In genomic region chr7:157554393-157555238, GRCh38 we compare ENCODE assay signal across 15 cellular contexts.
DNase-seq lines count a peak whose midpoint lies in the region; ATAC-seq, FAIRE-seq and TF ChIP-seq lines count a peak whose summit lies in the region.
"Had no signal": no experiment of that assay in that cellular context is flagged by ENCODE, and none has a peak within 500 bp of the region (broad histone marks: within the 10 kb centered on the region; RNA-seq: fewer than 3 reads in every experiment).

No MANE protein-coding gene starts in this region.

- TF ChIP-seq CTCF in RWPE2 (IDR thresholded peaks at IDR 0.05; ENCODE audit: poor library complexity, severe bottlenecking), result no peak
- no peak for TF ChIP-seq CTCF in HepG2 (CRISPR knock-in tag; IDR thresholded peaks at IDR 0.05)
- no peak for TF ChIP-seq CTCF in spleen (IDR thresholded peaks at IDR 0.05 in 8 of 11, conservative IDR thresholded peaks at IDR 0.05 in 3 of 11)

- H3K4me1 ChIP-seq in RWPE2 (ENCODE audit: insufficient read depth, poor library complexity, severe bottlenecking) (no peaks in the 10 kb centered on the region), HepG2 (ENCODE audit: insufficient read depth, low read length) (peaks cover 51% of the 10 kb centered on the region), spleen (peaks cover 0 to 23% (median 7%) of the 10 kb centered on the region in 6 donors), trophoblast cell (ENCODE audit: control insufficient read depth in 1 of 2, insufficient read depth in 2 of 2, low read length in 2 of 2) (no peaks in the 10 kb centered on the region)

- peaks cover 2% of the 10 kb centered on the region for H3K9me3 Mint-ChIP-seq in activated naive CD4-positive, alpha-beta T cell treated with anti-CD3 and anti-CD28 coated beads, Interleukin-2, amount 10 ng/mL, durations not matched to agents 7 days and 5 days

- no peak overlapping the region for H3K18ac ChIP-seq in trophoblast cell (ENCODE audit: low read length)

- peak; percentile 12 for DNase-seq in activated naive CD4-positive, alpha-beta T cell treated with anti-CD3 and anti-CD28 coated beads, Interleukin-2, amount 10 ng/mL, durations not matched to agents 7 days and 5 days
- DNase-seq in activated naive CD4-positive, alpha-beta T cell (lab: John Stamatoyannopoulos, UW), result no peak
- DNase-seq in RWPE2 (ENCODE audit: low spot score) (peak; percentile 23), HepG2 (ENCODE audit: low spot score) (no peak), spleen (peak; percentile 49), trophoblast cell (no peak), NCI-H446 treated with DMSO at 0.1 percent for 48 hours (lab: John Stamatoyannopoulos, UW) (no peak)
- DNase-seq: NCI-H1105, NCI-H1694 treated with DMSO at 0.1 percent for 48 hours had no signal

- no peak overlapping the region for H4K91ac ChIP-seq in trophoblast cell (ENCODE audit: low read depth, low read length)

- no peaks in the 10 kb centered on the region for H3K79me1 ChIP-seq in trophoblast cell (ENCODE audit: low read length)

- H3K36me3 Mint-ChIP-seq in activated naive CD4-positive, alpha-beta T cell treated with anti-CD3 and anti-CD28 coated beads, Interleukin-2, amount 10 ng/mL, durations not matched to agents 7 days and 5 days, result no peaks in the 10 kb centered on the region

- H2BK12ac ChIP-seq in trophoblast cell (ENCODE audit: low read length), result no peak overlapping the region

- no peak overlapping the region for H3K27ac ChIP-seq in RWPE2 (ENCODE audit: poor library complexity, severe bottlenecking)
- peak overlapping the region; percentile 56 for H3K27ac ChIP-seq in HepG2 (ENCODE audit: extremely low read length, insufficient read depth, low read length)
- H3K27ac ChIP-seq in spleen, result peak overlapping the region in 2 of 8 donors; percentile 16 to 31
- H3K27ac ChIP-seq in trophoblast cell (ENCODE audit: low read depth, low read length), result no peak overlapping the region
- H3K27ac ChIP-seq: HL-60, KMS-11 had no signal

- no peak overlapping the region for H4K8ac ChIP-seq in trophoblast cell (ENCODE audit: low read depth, low read length)

- no peaks in the 10 kb centered on the region for H3K79me2 ChIP-seq in HepG2 (ENCODE audit: insufficient read depth, low read length)
- H3K79me2 ChIP-seq in trophoblast cell (ENCODE audit: control insufficient read depth, insufficient read depth, low read length, poor library complexity), result no peaks in the 10 kb centered on the region

- H2BK120ac ChIP-seq in trophoblast cell (ENCODE audit: insufficient read depth, low read length, poor library complexity), result no peak overlapping the region

- H2BK5ac ChIP-seq in trophoblast cell (ENCODE audit: low read depth, low read length, poor library complexity), result no peak overlapping the region

- no peak for TF ChIP-seq RAD21 in HepG2 (CRISPR knock-in tag; IDR thresholded peaks at IDR 0.05)

- H3K27ac Mint-ChIP-seq in activated naive CD4-positive, alpha-beta T cell treated with anti-CD3 and anti-CD28 coated beads, Interleukin-2, amount 10 ng/mL, durations not matched to agents 7 days and 5 days, result no peak overlapping the region

- FAIRE-seq in HepG2 (lab: Jason Lieb, UNC), result no peak
- FAIRE-seq: A204.1, GM12878 had no signal

- CTCF ChIA-PET in activated naive CD4-positive, alpha-beta T cell treated with anti-CD3 and anti-CD28 coated beads, Interleukin-2, amount 10 ng/mL, durations not matched to agents 7 days and 5 days (lab: Charles Lee), result no interaction called here
- CTCF ChIA-PET in HepG2 (lab: Yijun Ruan, JAX; ENCODE audit: low intra/inter-chr PET ratio, low total read pairs), result no interaction called here

- no peak overlapping the region for H3K23ac ChIP-seq in trophoblast cell (ENCODE audit: low read length)

- H3K9me3 ChIP-seq in RWPE2 (ENCODE audit: severe bottlenecking), result peaks cover 4% of the 10 kb centered on the region
- no peaks in the 10 kb centered on the region for H3K9me3 ChIP-seq in HepG2 (ENCODE audit: low read length)
- no peaks in the 10 kb centered on the region for H3K9me3 ChIP-seq in spleen
- H3K9me3 ChIP-seq in trophoblast cell (ENCODE audit: insufficient read depth, low read depth, low read length), result peaks cover 15% of the 10 kb centered on the region

- no peak overlapping the region for H3K4me3 Mint-ChIP-seq in activated naive CD4-positive, alpha-beta T cell treated with anti-CD3 and anti-CD28 coated beads, Interleukin-2, amount 10 ng/mL, durations not matched to agents 7 days and 5 days

- H2AFZ ChIP-seq in HepG2 (ENCODE audit: low read length) (no peak overlapping the region), trophoblast cell (ENCODE audit: insufficient read depth, low read length, poor library complexity) (no peak overlapping the region)

- no peak for ATAC-seq in RWPE2 (ENCODE audit: low read depth)
- no peak for ATAC-seq in HepG2
- ATAC-seq in HG02678 (IDR thresholded peaks at IDR 0.05; ENCODE audit: unreplicated experiment), result no peak
- ATAC-seq: GM12878, HCT116 had no signal

- H3K4me2 ChIP-seq in HepG2 (ENCODE audit: low read depth, low read length) (peak overlapping the region; percentile 30; the same call in 1 of the 2 replicates), trophoblast cell (ENCODE audit: low read length) (no peak overlapping the region)
- H3K4me2 ChIP-seq: KMS-11 had no signal

- no peaks in the 10 kb centered on the region for H3K4me1 Mint-ChIP-seq in activated naive CD4-positive, alpha-beta T cell treated with anti-CD3 and anti-CD28 coated beads, Interleukin-2, amount 10 ng/mL, durations not matched to agents 7 days and 5 days

- no peak overlapping the region for H3K14ac ChIP-seq in trophoblast cell (ENCODE audit: low read length)

- WGBS in HepG2 (ENCODE audit: low lambda C conversion rate), result 85% methylated on average over 18 of the region's 28 CpGs
- 88 to 95% (median 93%) methylated on average over 26 to 28 of the region's 28 CpGs for WGBS in spleen, 5 donors
- no CpG with 5 or more reads among the region's 28 CpGs for WGBS in trophoblast cell (ENCODE audit: extremely low coverage, insufficient coverage, insufficient read length)

- H4K20me1 ChIP-seq in HepG2 (ENCODE audit: insufficient read depth, low read length), result no peaks in the 10 kb centered on the region

- TF ChIP-seq POLR2A in HepG2 (IDR thresholded peaks at IDR 0.05; ENCODE audit: insufficient read depth in 1 of 2, low read depth in 2 of 2, low read length in 2 of 2) (no peak), spleen (IDR thresholded peaks at IDR 0.05) (no peak)

- intact Hi-C loops in HepG2 (cut with micrococcal nuclease; ENCODE audit: unreplicated experiment) (no loop called here), spleen (cut with DNase I; ENCODE audit: low total_unique reads) (no loop called here)

- H3K9ac ChIP-seq in HepG2 (ENCODE audit: insufficient read depth, low read depth, low read length) (no peak overlapping the region), trophoblast cell (ENCODE audit: low read length) (no peak overlapping the region)
- H3K9ac ChIP-seq: KMS-11 had no signal

- H3K36me3 ChIP-seq in RWPE2 (ENCODE audit: low read depth) (no peaks in the 10 kb centered on the region), HepG2 (replicated peaks in 1 of 2; ENCODE audit: control insufficient read depth in 1 of 2, insufficient read depth in 2 of 2, low read length in 2 of 2) (no peaks in the 10 kb centered on the region), spleen (peaks cover 0 to 24% (median 3%) of the 10 kb centered on the region in 6 donors), trophoblast cell (ENCODE audit: control insufficient read depth in 1 of 2, insufficient read depth in 2 of 2, low read length in 2 of 2) (no peaks in the 10 kb centered on the region)

- POLR2A ChIA-PET in HepG2 (lab: Yijun Ruan, JAX), result no interaction called here

- H3K27me3 Mint-ChIP-seq in activated naive CD4-positive, alpha-beta T cell treated with anti-CD3 and anti-CD28 coated beads, Interleukin-2, amount 10 ng/mL, durations not matched to agents 7 days and 5 days, result peaks cover 11% of the 10 kb centered on the region

- H3K4ac ChIP-seq in trophoblast cell (ENCODE audit: low read depth, low read length), result no peak overlapping the region

- H3K27me3 ChIP-seq in RWPE2 (ENCODE audit: insufficient read depth, poor library complexity, severe bottlenecking) (peaks cover 2% of the 10 kb centered on the region), HepG2 (ENCODE audit: control insufficient read depth in 1 of 2, insufficient read depth in 2 of 2, low read length in 2 of 2) (peaks cover 0 to 11% of the 10 kb centered on the region in 2 experiments; a peak in 1 of 5 replicates), spleen (replicated peaks in 1 of 7) (no peaks in the 10 kb centered on the region), trophoblast cell (ENCODE audit: insufficient read depth, low read length) (no peaks in the 10 kb centered on the region)

- BruUV-seq in HepG2 (replicated peaks; lab: Mats Ljungman, UMichigan), result no TSS peak

- no peak for TF ChIP-seq EP300 in HepG2 (IDR thresholded peaks at IDR 0.05; ENCODE audit: low read depth in 2 of 2, low read length in 2 of 2)
- TF ChIP-seq EP300 in HepG2 (CRISPR knock-in tag; IDR thresholded peaks at IDR 0.05; ENCODE audit: borderline replicate concordance), result no peak

- no peak overlapping the region for H2AK5ac ChIP-seq in trophoblast cell (ENCODE audit: low read length)

- in situ Hi-C loops in HepG2 (cut with HindIII; ENCODE audit: extremely low pct_ligation_motif_present, low pct_unique_long_range_greater_than_20kb), result no loop called here

- H4K12ac ChIP-seq in trophoblast cell (ENCODE audit: low read depth, low read length), result no peak overlapping the region

- H3K4me3 ChIP-seq in RWPE2 (ENCODE audit: severe bottlenecking), result no peak overlapping the region
- no peak overlapping the region for H3K4me3 ChIP-seq in HepG2 (replicated peaks in 1 of 3; ENCODE audit: insufficient read depth in 1 of 3, low read depth in 2 of 3, low read length in 3 of 3)
- no peak overlapping the region for H3K4me3 ChIP-seq in spleen
- H3K4me3 ChIP-seq in trophoblast cell (ENCODE audit: low read depth, low read length), result no peak overlapping the region
- H3K4me3 ChIP-seq: GM12878 had no signal

Comparison
In these comparisons a context has a peak if more than half of its experiments do, and no peak if none do; other contexts are left out.
1. DNase-seq: peak in activated naive CD4-positive, alpha-beta T cell treated with anti-CD3 and anti-CD28 coated beads, Interleukin-2, amount 10 ng/mL, durations not matched to agents 7 days and 5 days (single experiment), RWPE2 (single experiment) and spleen (single experiment); none in activated naive CD4-positive, alpha-beta T cell (0 of 4), HepG2 (single experiment), trophoblast cell (0 of 2) and NCI-H446 treated with DMSO at 0.1 percent for 48 hours (single experiment).